10 cellular contexts compared by ENCODE assay signal in the genomic region with DNA sequence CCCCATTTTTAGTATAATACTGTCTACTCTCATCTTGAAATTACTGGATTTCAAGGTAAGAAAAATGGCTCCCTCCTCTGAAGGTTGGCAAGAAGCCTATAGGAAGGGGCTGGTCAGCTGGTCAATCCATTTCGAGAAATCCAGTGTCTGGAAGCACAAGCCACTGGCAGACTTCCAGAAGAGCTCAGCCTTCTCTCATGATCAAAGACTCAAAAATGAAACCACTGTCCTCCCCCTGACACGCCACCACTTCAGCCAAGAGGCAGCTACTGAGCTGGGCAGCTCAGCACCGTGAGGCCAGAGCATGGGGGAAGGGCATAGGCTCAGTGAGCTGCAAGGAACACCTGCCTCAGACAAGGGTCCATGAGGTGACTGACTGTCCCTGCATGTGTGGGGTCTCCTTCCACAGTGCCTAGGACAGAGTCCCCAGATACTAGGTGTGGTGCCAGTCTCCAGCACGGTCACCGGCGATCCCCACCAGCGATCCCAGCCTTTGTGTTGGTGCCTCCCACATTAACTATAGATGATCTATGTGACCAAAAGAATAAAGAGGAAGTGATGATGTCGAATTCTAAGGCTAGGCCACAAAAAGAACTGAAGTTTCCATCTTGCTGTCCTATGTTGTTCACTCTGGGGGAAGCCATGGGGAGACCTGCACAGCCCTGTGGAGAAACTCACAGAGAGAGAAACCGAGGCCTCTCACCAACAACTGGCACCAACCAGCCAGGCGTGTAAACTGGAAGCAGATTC.
DNase-seq lines count a peak whose midpoint lies in the region; ATAC-seq and TF ChIP-seq lines count a peak whose summit lies in the region.
"Had no signal": no experiment of that assay in that cellular context is flagged by ENCODE, and none has a peak within 500 bp of the region (broad histone marks: within the 10 kb centered on the region; RNA-seq: fewer than 3 reads in every experiment).

No MANE protein-coding gene starts in this region.

- TF ChIP-seq CTCF in A673 (conservative IDR thresholded peaks at IDR 0.05; ENCODE audit: low read depth, low read length), result no peak
- no peak for TF ChIP-seq CTCF in epithelial cell of proximal tubule (conservative IDR thresholded peaks at IDR 0.05; ENCODE audit: low read depth, low read length)

- intact Hi-C loops in A673 (cut with micrococcal nuclease; ENCODE audit: unreplicated experiment), result no loop called here
- intact Hi-C loops in activated CD4-positive, alpha-beta T cell treated with anti-CD3 and anti-CD28 coated beads, Interleukin-2, amount 10 ng/mL, durations not matched to agents 24 days and 14 days (cut with micrococcal nuclease), result no loop called here

- no peaks in the 10 kb centered on the region for H3K36me3 ChIP-seq in A673 (ENCODE audit: insufficient read depth, low read length, poor library complexity, severe bottlenecking)

- H3K36me3 Mint-ChIP-seq in activated CD4-positive, alpha-beta T cell treated with anti-CD3 and anti-CD28 coated beads, Interleukin-2, amount 10 ng/mL, durations not matched to agents 24 days and 14 days (ENCODE audit: low read depth), result no peaks in the 10 kb centered on the region

- no peak overlapping the region for H3K4me3 Mint-ChIP-seq in activated CD4-positive, alpha-beta T cell treated with anti-CD3 and anti-CD28 coated beads, Interleukin-2, amount 10 ng/mL, durations not matched to agents 24 days and 14 days

- no peak overlapping the region for H3K4me3 ChIP-seq in A673 (ENCODE audit: low read depth, low read length, poor library complexity, severe bottlenecking)
- no peak overlapping the region for H3K4me3 ChIP-seq in epithelial cell of proximal tubule (ENCODE audit: low read depth, low read length)

- peak overlapping the region; percentile 78 for H3K27ac ChIP-seq in A673 (ENCODE audit: low read depth, low read length, poor library complexity, severe bottlenecking)
- H3K27ac ChIP-seq: epithelial cell of prostate had no signal

- H3K27ac Mint-ChIP-seq in activated CD4-positive, alpha-beta T cell treated with anti-CD3 and anti-CD28 coated beads, Interleukin-2, amount 10 ng/mL, durations not matched to agents 24 days and 14 days, result no peak overlapping the region

- POLR2A ChIA-PET in A673 (lab: Charles Lee; ENCODE audit: low non-redundant PET), result interaction anchor here (0.7 kb wide), 1 partner anchor 220 kb away, joined by 3 read pairs; no protein-coding TSS in a partner anchor

- CTCF ChIA-PET in A673 (lab: Charles Lee), result no interaction called here

- BruUV-seq in A673 (replicated peaks; lab: Mats Ljungman, UMichigan), result no TSS peak

- H3K4me1 ChIP-seq in A673 (ENCODE audit: insufficient read depth, low read length, poor library complexity, severe bottlenecking), result peaks cover 49% of the 10 kb centered on the region

- no peaks in the 10 kb centered on the region for H3K9me3 ChIP-seq in A673 (ENCODE audit: low read depth, low read length, poor library complexity, severe bottlenecking)

- H3K27me3 Mint-ChIP-seq in activated CD4-positive, alpha-beta T cell treated with anti-CD3 and anti-CD28 coated beads, Interleukin-2, amount 10 ng/mL, durations not matched to agents 24 days and 14 days, result no peaks in the 10 kb centered on the region

- H3K4me1 Mint-ChIP-seq in activated CD4-positive, alpha-beta T cell treated with anti-CD3 and anti-CD28 coated beads, Interleukin-2, amount 10 ng/mL, durations not matched to agents 24 days and 14 days, result peaks cover 16% of the 10 kb centered on the region

- ATAC-seq in GM21737 (IDR thresholded peaks at IDR 0.05; ENCODE audit: unreplicated experiment), result no peak

- no peaks in the 10 kb centered on the region for H3K27me3 ChIP-seq in A673 (replicated peaks; ENCODE audit: insufficient read depth, low read depth, low read length, poor library complexity)

- H3K9me3 Mint-ChIP-seq in activated CD4-positive, alpha-beta T cell treated with anti-CD3 and anti-CD28 coated beads, Interleukin-2, amount 10 ng/mL, durations not matched to agents 24 days and 14 days, result no peaks in the 10 kb centered on the region

- no peak for DNase-seq in A673 (ENCODE audit: low spot score)
- peak; percentile 84 for DNase-seq in MV-4-11 (lab: John Stamatoyannopoulos, UW)
- peak; percentile 52 for DNase-seq in epithelial cell of proximal tubule (ENCODE audit: low read depth)
- DNase-seq in myocyte (ENCODE audit: low read depth), result peak; percentile 70
- DNase-seq in stimulated activated CD8-positive, alpha-beta memory T cell treated with anti-CD3 and anti-CD28 coated beads, Interleukin-4, amount 100 ng/mL, for 48 hours, result no peak
- no peak for DNase-seq in NCI-H446 treated with DMSO at 0.1 percent for 48 hours (lab: John Stamatoyannopoulos, UW)
- DNase-seq in activated CD4-positive, alpha-beta T cell treated with anti-CD3 and anti-CD28 coated beads, Interleukin-2, amount 10 ng/mL, durations not matched to agents 24 days and 14 days, result no peak
- DNase-seq: T-helper 2 cell had no signal

Comparison
In these comparisons a context has a peak if more than half of its experiments do, and no peak if none do; other contexts are left out.
1. DNase-seq: peak in MV-4-11 (single experiment), epithelial cell of proximal tubule (single experiment) and myocyte (single experiment); none in A673 (single experiment), stimulated activated CD8-positive, alpha-beta memory T cell treated with anti-CD3 and anti-CD28 coated beads, Interleukin-4, amount 100 ng/mL, for 48 hours (single experiment), NCI-H446 treated with DMSO at 0.1 percent for 48 hours (single experiment) and activated CD4-positive, alpha-beta T cell treated with anti-CD3 and anti-CD28 coated beads, Interleukin-2, amount 10 ng/mL, durations not matched to agents 24 days and 14 days (single experiment).